ENCODE assay signal across 16 cellular contexts in genomic region chr3:194718069-194718468, GRCh38. TPM values are rescaled to one million over a fixed set of nuclear protein-coding genes. Genes with fewer than 3 reads are reported as not detected.
DNase-seq lines count a peak whose midpoint lies in the region; ATAC-seq and TF ChIP-seq lines count a peak whose summit lies in the region.
"Had no signal": no experiment of that assay in that cellular context is flagged by ENCODE, and none has a peak within 500 bp of the region (broad histone marks: within the 10 kb centered on the region; RNA-seq: fewer than 3 reads in every experiment).

No MANE protein-coding gene starts in this region.

- H4K5ac ChIP-seq in mesendoderm (ENCODE audit: low read length) = no peak overlapping the region

- no peaks in the 10 kb centered on the region for H3K36me3 ChIP-seq in endodermal cell (ENCODE audit: control insufficient read depth, insufficient read depth, low read length)
- no peaks in the 10 kb centered on the region for H3K36me3 ChIP-seq in mesendoderm (ENCODE audit: control insufficient read depth, insufficient read depth, low read length)
- H3K36me3 ChIP-seq: BLaER1 had no signal

- H4K8ac ChIP-seq in mesendoderm (ENCODE audit: low read depth, low read length) = no peak overlapping the region

- H3K4me1 Mint-ChIP-seq in endodermal cell = peaks cover 21% of the 10 kb centered on the region
- H3K4me1 Mint-ChIP-seq in stimulated activated memory B cell treated with anti-CD40 and anti-IgM and Interleukin-4, amounts not matched to agents 10 μg/mL and 1 μg/mL and 100 μg/mL, for 72 hours = peaks cover 7% of the 10 kb centered on the region
- H3K4me1 Mint-ChIP-seq: CD14-positive monocyte had no signal

- no peaks in the 10 kb centered on the region for H3K27me3 Mint-ChIP-seq in endodermal cell (ENCODE audit: insufficient read depth)
- no peaks in the 10 kb centered on the region for H3K27me3 Mint-ChIP-seq in stimulated activated memory B cell treated with anti-CD40 and anti-IgM and Interleukin-4, amounts not matched to agents 10 μg/mL and 1 μg/mL and 100 μg/mL, for 72 hours
- H3K27me3 Mint-ChIP-seq: IgD-negative memory B cell had no signal

- no peaks in the 10 kb centered on the region for H3K79me2 ChIP-seq in mesendoderm (ENCODE audit: control insufficient read depth, insufficient read depth, low read length)

- H3K4me3 ChIP-seq in endodermal cell (ENCODE audit: low read length) (no peak overlapping the region), mesendoderm (ENCODE audit: low read length) (no peak overlapping the region)
- H3K4me3 ChIP-seq: BLaER1 had no signal

- H3K79me1 ChIP-seq in mesendoderm (ENCODE audit: low read length) = no peaks in the 10 kb centered on the region

- WGBS in endodermal cell (ENCODE audit: insufficient coverage in 1 of 2, insufficient read length in 1 of 2), 2 experiments = 62% methylated on average over 2 of the region's 2 CpGs; no CpG with 5 or more reads in 1 of the 2 experiments
- WGBS in mesendoderm (ENCODE audit: extremely low coverage, insufficient coverage, low lambda C conversion rate) = no CpG with 5 or more reads among the region's 2 CpGs

- no peaks in the 10 kb centered on the region for H3K9me3 ChIP-seq in endodermal cell (ENCODE audit: control insufficient read depth, low read length)
- H3K9me3 ChIP-seq: BLaER1 had no signal

- H3K27me3 ChIP-seq in endodermal cell (ENCODE audit: control insufficient read depth, insufficient read depth, low read length, poor library complexity, severe bottlenecking) (no peaks in the 10 kb centered on the region), mesendoderm (ENCODE audit: insufficient read depth, low read length, poor library complexity) (no peaks in the 10 kb centered on the region)
- H3K27me3 ChIP-seq: BLaER1 had no signal

- H3K4me1 ChIP-seq in endodermal cell (ENCODE audit: control insufficient read depth, insufficient read depth, low read length) (no peaks in the 10 kb centered on the region), mesendoderm (ENCODE audit: control insufficient read depth, low read depth, low read length) (peaks cover 2% of the 10 kb centered on the region)

- H3K27ac ChIP-seq in endodermal cell (ENCODE audit: low read depth, low read length) (no peak overlapping the region), mesendoderm (ENCODE audit: low read depth, low read length) (no peak overlapping the region)
- H3K27ac ChIP-seq: BLaER1 had no signal

- DNase-seq in cardiac septum (ENCODE audit: low spot score) (peak; percentile 1), Right ventricle myocardium superior (no peak), endodermal cell (peak; percentile 83), mesendoderm (peak; percentile 90), omental fat pad (ENCODE audit: low spot score) (no peak)
- DNase-seq: 8988T; CD4-positive, alpha-beta memory T cell; GF-D8; GOT3; H9 had no signal

- no peaks in the 10 kb centered on the region for H3K9me3 Mint-ChIP-seq in endodermal cell
- no peaks in the 10 kb centered on the region for H3K9me3 Mint-ChIP-seq in stimulated activated memory B cell treated with anti-CD40 and anti-IgM and Interleukin-4, amounts not matched to agents 10 μg/mL and 1 μg/mL and 100 μg/mL, for 72 hours
- H3K9me3 Mint-ChIP-seq: CD4-positive, alpha-beta memory T cell; H9; IgD-negative memory B cell had no signal

- TF ChIP-seq CTCF in endodermal cell (conservative IDR thresholded peaks at IDR 0.05) (peak; percentile 42), omental fat pad (IDR thresholded peaks at IDR 0.05) (no peak)

- no peak overlapping the region for H2BK5ac ChIP-seq in mesendoderm (ENCODE audit: low read length)

- H3K9ac ChIP-seq in endodermal cell (ENCODE audit: extremely low read depth, low read length, poor library complexity, severe bottlenecking) (no peak overlapping the region), mesendoderm (ENCODE audit: low read length) (no peak overlapping the region)
- H3K9ac ChIP-seq: BLaER1 had no signal

- no peaks in the 10 kb centered on the region for H3K36me3 Mint-ChIP-seq in endodermal cell (ENCODE audit: low read depth)
- no peaks in the 10 kb centered on the region for H3K36me3 Mint-ChIP-seq in stimulated activated memory B cell treated with anti-CD40 and anti-IgM and Interleukin-4, amounts not matched to agents 10 μg/mL and 1 μg/mL and 100 μg/mL, for 72 hours
- H3K36me3 Mint-ChIP-seq: CD14-positive monocyte; CD4-positive, alpha-beta memory T cell; IgD-negative memory B cell had no signal

- no peak overlapping the region for H3K4ac ChIP-seq in mesendoderm (ENCODE audit: low read depth, low read length)

- H2BK15ac ChIP-seq in mesendoderm (replicated peaks; ENCODE audit: low read depth) = no peak overlapping the region

- no peak overlapping the region for H3K27ac Mint-ChIP-seq in endodermal cell
- no peak overlapping the region for H3K27ac Mint-ChIP-seq in stimulated activated memory B cell treated with anti-CD40 and anti-IgM and Interleukin-4, amounts not matched to agents 10 μg/mL and 1 μg/mL and 100 μg/mL, for 72 hours
- H3K27ac Mint-ChIP-seq: CD14-positive monocyte; CD4-positive, alpha-beta memory T cell; H9; IgD-negative memory B cell had no signal

- no peak overlapping the region for H3K18ac ChIP-seq in mesendoderm (ENCODE audit: low read length)

- H3K4me3 Mint-ChIP-seq in endodermal cell = no peak overlapping the region
- no peak overlapping the region for H3K4me3 Mint-ChIP-seq in stimulated activated memory B cell treated with anti-CD40 and anti-IgM and Interleukin-4, amounts not matched to agents 10 μg/mL and 1 μg/mL and 100 μg/mL, for 72 hours
- H3K4me3 Mint-ChIP-seq: CD14-positive monocyte; CD4-positive, alpha-beta memory T cell; H9; IgD-negative memory B cell had no signal

- ATAC-seq in Right ventricle myocardium superior (ENCODE audit: poor library complexity) (no peak), omental fat pad (ENCODE audit: low FRiP score) (no peak), HG03521 (IDR thresholded peaks at IDR 0.05; ENCODE audit: unreplicated experiment) (no peak)
- no peak for ATAC-seq in stimulated activated memory B cell treated with anti-CD40 and anti-IgM and Interleukin-4, amounts not matched to agents 10 μg/mL and 1 μg/mL and 100 μg/mL, for 72 hours
- ATAC-seq: HepG2 had no signal

- H3K4me2 ChIP-seq in mesendoderm (ENCODE audit: low read length) = no peak overlapping the region
- H3K4me2 ChIP-seq: BLaER1 had no signal

- no peak overlapping the region for H3K23ac ChIP-seq in mesendoderm (ENCODE audit: low read length)

- no peak overlapping the region for H2AK5ac ChIP-seq in mesendoderm (ENCODE audit: low read length)

- peak overlapping the region; percentile 30 for H3K56ac ChIP-seq in mesendoderm (ENCODE audit: low read length)

- H2BK120ac ChIP-seq in mesendoderm (ENCODE audit: low read depth, low read length) = no peak overlapping the region

- intact Hi-C loops in cardiac septum (cut with DNase I) (no loop called here), Right ventricle myocardium superior (cut with DNase I) (no loop called here)

RNA-seq across cellular contexts. Expression of gene FAM43A, which starts 32.4 kb away (rescaled TPM):
- total RNA-seq in cardiac septum = 33.9 TPM
- total RNA-seq in Right ventricle myocardium superior = 16.6 TPM
- total RNA-seq in endodermal cell = 1 to 10 TPM in 1 of 2 donors, under 1 TPM in 1; 0.58 to 4.4 TPM
- polyA plus RNA-seq in endodermal cell (2013, experiment 1 of 2) = 6.2 TPM
- polyA plus RNA-seq in endodermal cell (2013, experiment 2 of 2) = 5.7 TPM
- 6.2 TPM for polyA plus RNA-seq in mesendoderm (2013, experiment 1 of 2)
- polyA plus RNA-seq in mesendoderm (2013, experiment 2 of 2) = 5.9 TPM
- total RNA-seq in omental fat pad = 10 to 100 TPM; 13.0 to 59.3 (median 31.7) TPM

RNA-seq across cellular contexts. Expression of gene LSG1, which starts 46.1 kb away (rescaled TPM):
- total RNA-seq in cardiac septum (21.3 TPM), Right ventricle myocardium superior (21.0 TPM), endodermal cell (10 to 100 TPM; 38.3 to 44.7 TPM), omental fat pad (10 to 100 TPM; 34.4 to 82.5 (median 35.2) TPM)
- 31.6 TPM for polyA plus RNA-seq in endodermal cell (2013, experiment 1 of 2)
- polyA plus RNA-seq in endodermal cell (2013, experiment 2 of 2) = 30.8 TPM
- 40.6 TPM for polyA plus RNA-seq in mesendoderm (2013, experiment 1 of 2)
- polyA plus RNA-seq in mesendoderm (2013, experiment 2 of 2) = 42.2 TPM

Comparison
In these comparisons a context has a peak if more than half of its experiments do, and no peak if none do; other contexts are left out.
1. DNase-seq: peak in cardiac septum (single experiment), endodermal cell (single experiment) and mesendoderm (single experiment); none in Right ventricle myocardium superior (single experiment) and omental fat pad (single experiment).